ENCODE assay signal across 8 cellular contexts in the genomic region with DNA sequence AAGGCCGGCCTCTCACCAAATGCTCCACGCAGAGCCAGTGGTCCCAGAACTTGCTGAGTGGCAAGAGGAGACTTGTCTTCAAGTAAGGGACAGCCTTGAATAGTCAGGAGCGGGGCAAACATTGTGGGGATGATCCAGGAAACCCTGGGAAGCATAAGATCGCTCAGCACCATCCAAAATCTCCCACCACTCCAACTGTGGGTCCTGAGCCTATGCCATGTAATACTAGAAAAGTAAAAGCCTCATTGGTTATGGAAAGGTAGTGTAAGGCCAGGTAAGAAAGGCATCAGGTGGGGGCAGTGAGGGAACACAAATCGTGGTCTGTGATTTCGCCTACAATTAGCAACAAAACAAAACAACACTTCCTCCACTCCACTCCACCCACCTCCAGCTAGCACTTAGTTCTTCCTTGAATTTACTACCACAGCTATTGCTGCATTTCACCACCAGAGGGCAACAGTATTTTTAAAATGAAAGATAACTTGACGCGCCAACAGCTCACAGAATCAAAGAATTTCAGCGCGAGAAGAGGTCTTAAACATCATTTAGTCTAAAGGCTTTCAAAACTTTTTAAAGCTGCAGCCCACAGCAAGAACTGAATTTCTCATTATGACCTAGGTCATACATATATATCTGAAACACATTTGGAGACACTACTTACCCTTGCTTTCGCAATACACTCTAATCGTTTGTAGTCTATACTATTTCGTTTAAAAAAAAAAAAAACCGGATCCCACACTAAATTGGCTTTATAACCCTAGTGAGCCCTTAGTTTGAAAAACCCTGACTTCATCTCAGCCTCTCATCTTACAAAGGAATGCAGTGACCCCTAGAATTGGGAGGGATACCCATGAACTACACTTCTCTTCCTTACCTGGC. TPM values are rescaled to one million over a fixed set of nuclear protein-coding genes. Genes with fewer than 3 reads are reported as not detected.
DNase-seq lines count a peak whose midpoint lies in the region; ATAC-seq, FAIRE-seq and TF ChIP-seq lines count a peak whose summit lies in the region.

No MANE protein-coding gene starts in this region.

- peak; percentile 58 to 72 for TF ChIP-seq CTCF in endothelial cell of umbilical vein (IDR thresholded peaks at IDR 0.05; ENCODE audit: extremely low read depth in 1 of 2, insufficient read depth in 1 of 2, low read depth in 1 of 2, low read length in 2 of 2)

- no peaks in the 10 kb centered on the region for H4K20me1 ChIP-seq in endothelial cell of umbilical vein (replicated peaks; ENCODE audit: control insufficient read depth, extremely low read depth, insufficient read depth, low read length)

- DNase-seq in COLO829 (ENCODE audit: low spot score) (peak; percentile 88), NCI-H2227 (lab: John Stamatoyannopoulos, UW; ENCODE audit: unreplicated experiment) (peak; percentile 62), endothelial cell of umbilical vein (ENCODE audit: low read depth, low spot score) (peak; percentile 80), HPDE6-E6E7 (ENCODE audit: extremely low spot score) (no peak)
- peak; percentile 49 to 55 for DNase-seq in activated CD4-positive, alpha-beta T cell treated with anti-CD3 and anti-CD28 coated beads for 4 hours

- TF ChIP-seq POLR2A in endothelial cell of umbilical vein (IDR thresholded peaks at IDR 0.05; ENCODE audit: low read depth, low read length) = no peak

- no peak overlapping the region for H2AFZ ChIP-seq in endothelial cell of umbilical vein (ENCODE audit: low read depth, low read length)

- ATAC-seq in GM18870 (IDR thresholded peaks at IDR 0.05; ENCODE audit: unreplicated experiment) (peak; percentile 67), HG03103 (IDR thresholded peaks at IDR 0.05; ENCODE audit: low read depth, unreplicated experiment) (peak; percentile 46)

- H3K36me3 ChIP-seq in endothelial cell of umbilical vein (ENCODE audit: control insufficient read depth in 2 of 2, extremely low read depth in 1 of 2, insufficient read depth in 2 of 2, low read length in 2 of 2) = no peaks in the 10 kb centered on the region
- no peaks in the 10 kb centered on the region for H3K36me3 ChIP-seq in muscle layer of colon (ENCODE audit: insufficient read depth, low read length)

- dilution Hi-C loops in endothelial cell of umbilical vein (cut with MboI; ENCODE audit: extremely low pct_ligation_motif_present, low sequenced_read_pairs) = no loop called here

- H3K27ac ChIP-seq in endothelial cell of umbilical vein (ENCODE audit: insufficient read depth, low read depth, low read length) (no peak overlapping the region), muscle layer of colon (ENCODE audit: low read depth, low read length) (peak overlapping the region; percentile 16)

- H3K4me2 ChIP-seq in endothelial cell of umbilical vein (ENCODE audit: insufficient read depth, low read length) = peak overlapping the region; percentile 61

- H3K9me3 ChIP-seq in endothelial cell of umbilical vein (replicated peaks; ENCODE audit: control insufficient read depth, insufficient read depth, low read length) = no peaks in the 10 kb centered on the region
- no peaks in the 10 kb centered on the region for H3K9me3 ChIP-seq in muscle layer of colon (ENCODE audit: low read length)

- no peaks in the 10 kb centered on the region for H3K79me2 ChIP-seq in endothelial cell of umbilical vein (ENCODE audit: control insufficient read depth, insufficient read depth, low read length)

- BruUV-seq in endothelial cell of umbilical vein (replicated peaks; lab: Mats Ljungman, UMichigan) = no TSS peak

- CTCF ChIA-PET in endothelial cell of umbilical vein (lab: Charles Lee) = interaction anchor here (0.6 to 5.1 kb wide), 44 partner anchors 9 to 1121 kb away, joined by 3 to 131 read pairs (median 8); a partner anchor contains a TSS

- no peaks in the 10 kb centered on the region for H3K9me1 ChIP-seq in endothelial cell of umbilical vein (replicated peaks; ENCODE audit: control insufficient read depth, extremely low read depth, insufficient read depth, low read length)

- no peaks in the 10 kb centered on the region for H3K27me3 ChIP-seq in endothelial cell of umbilical vein (ENCODE audit: control insufficient read depth in 2 of 2, insufficient read depth in 2 of 2, low read length in 2 of 2)
- H3K27me3 ChIP-seq in muscle layer of colon (ENCODE audit: control insufficient read depth in 1 of 2, insufficient read depth in 2 of 2, low read length in 2 of 2) = no peaks in the 10 kb centered on the region

- H3K4me3 ChIP-seq in endothelial cell of umbilical vein (replicated peaks in 1 of 3; ENCODE audit: insufficient read depth in 1 of 3, low read depth in 1 of 3, low read length in 3 of 3) (no peak overlapping the region), muscle layer of colon (ENCODE audit: low read depth in 1 of 2, low read length in 2 of 2) (peak overlapping the region in 1 of 2 donors; percentile 9)

- H3K4me1 ChIP-seq in endothelial cell of umbilical vein (ENCODE audit: control insufficient read depth, extremely low read depth, insufficient read depth, low read length) = peaks cover 38% of the 10 kb centered on the region
- H3K4me1 ChIP-seq in muscle layer of colon (ENCODE audit: insufficient read depth, low read length) = peaks cover 51% of the 10 kb centered on the region

- POLR2A ChIA-PET in endothelial cell of umbilical vein (lab: Charles Lee) = interaction anchor here (0.7 to 1.4 kb wide), 3 partner anchors 10 to 27 kb away, joined by 3 to 9 read pairs (median 3); no protein-coding TSS in a partner anchor

- FAIRE-seq in endothelial cell of umbilical vein (lab: Jason Lieb, UNC) = peak; percentile 76

- intact Hi-C loops in endothelial cell of umbilical vein (cut with micrococcal nuclease) = loop anchor here (1.0 to 5.0 kb wide), 5 partner anchors 42 to 525 kb away; no protein-coding TSS in a partner anchor

- H3K9ac ChIP-seq in endothelial cell of umbilical vein (replicated peaks; ENCODE audit: extremely low read depth, insufficient read depth, low read length) (no peak overlapping the region), muscle layer of colon (ENCODE audit: low read length) (no peak overlapping the region)

TF ChIP-seq in endothelial cell of umbilical vein, 7 proteins besides CTCF, POLR2A, EP300 and RAD21:
- no peak for TF ChIP-seq EZH2 (IDR thresholded peaks at IDR 0.05; ENCODE audit: borderline replicate concordance, low read depth, low read length, severe bottlenecking)
- no peak for TF ChIP-seq MYC (IDR thresholded peaks at IDR 0.05; ENCODE audit: low read depth, low read length)
- TF ChIP-seq JUN (IDR thresholded peaks at IDR 0.05; ENCODE audit: borderline replicate concordance, insufficient read depth, insufficient read length, low read depth) = no peak
- TF ChIP-seq GATA2 (IDR thresholded peaks at IDR 0.05; ENCODE audit: insufficient read depth, insufficient read length, low read depth, low read length) = no peak
- TF ChIP-seq FOS (IDR thresholded peaks at IDR 0.05; ENCODE audit: borderline replicate concordance, insufficient read depth, low read length) = no peak
- TF ChIP-seq, protein P1, sequence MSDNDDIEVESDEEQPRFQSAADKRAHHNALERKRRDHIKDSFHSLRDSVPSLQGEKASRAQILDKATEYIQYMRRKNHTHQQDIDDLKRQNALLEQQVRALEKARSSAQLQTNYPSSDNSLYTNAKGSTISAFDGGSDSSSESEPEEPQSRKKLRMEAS (IDR thresholded peaks at IDR 0.05; ENCODE audit: insufficient read depth, insufficient read length) = no peak
- TF ChIP-seq POLR2AphosphoS5 (IDR thresholded peaks at IDR 0.05; ENCODE audit: insufficient read depth, low read depth, low read length) = no peak
TF ChIP-seq in endothelial cell of umbilical vein: peak in this region for 0.

RNA-seq across cellular contexts. Expression of a gene that starts 4.5 kb away (rescaled TPM):
- total RNA-seq in endothelial cell of umbilical vein = 1.5 and 1.8 TPM in 2 replicates
- 0.98 and 1.2 TPM in 2 replicates for polyA plus RNA-seq in endothelial cell of umbilical vein
- 0.68 and 0.71 TPM in 2 replicates for polyA plus RNA-seq in endothelial cell of umbilical vein (2011; cell fraction: cytosol; rRNA removed)
- polyA plus RNA-seq in endothelial cell of umbilical vein (2011; cell fraction: nucleus; rRNA removed) = 0.54 and 0.98 TPM in 2 replicates
- 1.6 and 3.2 TPM in 2 replicates for polyA plus RNA-seq in endothelial cell of umbilical vein (2012)
- 0.22 and 1.1 TPM in 2 replicates for polyA minus RNA-seq in endothelial cell of umbilical vein
- polyA minus RNA-seq in endothelial cell of umbilical vein (2011; cell fraction: cytosol; rRNA and poly(A)+ RNA removed) = 5.6 TPM
- not detected in 2 replicates for polyA minus RNA-seq in endothelial cell of umbilical vein (2011; cell fraction: nucleus; rRNA and poly(A)+ RNA removed)

RNA-seq across cellular contexts. Expression of a gene that starts 55.3 kb away (rescaled TPM):
- total RNA-seq in endothelial cell of umbilical vein = 118 and 119 TPM in 2 replicates
- 44.8 and 56.9 TPM in 2 replicates for polyA plus RNA-seq in endothelial cell of umbilical vein
- 87.4 and 95.6 TPM in 2 replicates for polyA plus RNA-seq in endothelial cell of umbilical vein (2011; cell fraction: cytosol; rRNA removed)
- 35.7 and 36.2 TPM in 2 replicates for polyA plus RNA-seq in endothelial cell of umbilical vein (2011; cell fraction: nucleus; rRNA removed)
- polyA plus RNA-seq in endothelial cell of umbilical vein (2012) = 97.9 and 99.8 TPM in 2 replicates
- polyA minus RNA-seq in endothelial cell of umbilical vein = 31.9 and 32.7 TPM in 2 replicates
- polyA minus RNA-seq in endothelial cell of umbilical vein (2011; cell fraction: cytosol; rRNA and poly(A)+ RNA removed) = 8.6 TPM
- 13.0 and 22.6 TPM in 2 replicates for polyA minus RNA-seq in endothelial cell of umbilical vein (2011; cell fraction: nucleus; rRNA and poly(A)+ RNA removed)
